ENCODE assay signal across 17 cellular contexts in genomic region chr3:108441528-108441927, GRCh38.
"Had no signal": no experiment of that assay in that cellular context is flagged by ENCODE, and none has a peak within 500 bp of the region (broad histone marks: within the 10 kb centered on the region; RNA-seq: fewer than 3 reads in every experiment).

No MANE protein-coding gene starts in this region.

- H3K9me3 Mint-ChIP-seq: activated CD4-positive, alpha-beta memory T cell treated with anti-CD3 and anti-CD28 coated beads, Interleukin-2, amount 10 ng/mL, durations not matched to agents 7 days and 5 days; type B pancreatic cell had no signal

- H3K27ac Mint-ChIP-seq: activated CD4-positive, alpha-beta memory T cell treated with anti-CD3 and anti-CD28 coated beads, Interleukin-2, amount 10 ng/mL, durations not matched to agents 7 days and 5 days; stimulated activated naive CD8-positive, alpha-beta T cell treated with anti-CD3 and anti-CD28 coated beads, Interleukin-15, amount 100 ng/mL, for 72 hours; T-helper 1 cell treated with Interleukin-12 subunit alpha and Interleukin-12 subunit beta and Interleukin-4 antibody, amounts not matched to agents 30 μg/mL and 1 μg/mL, for 36 hours had no signal

- DNase-seq: activated CD4-positive, alpha-beta memory T cell treated with anti-CD3 and anti-CD28 coated beads, Interleukin-2, amount 10 ng/mL, durations not matched to agents 7 days and 5 days; activated CD4-positive, alpha-beta T cell treated with anti-CD3 and anti-CD28 coated beads for 4 hours; activated effector memory CD4-positive, alpha-beta T cell treated with Interleukin-2 at 50 U/mL for 16 hours; activated naive CD4-positive, alpha-beta T cell treated with anti-CD3 and anti-CD28 coated beads, Interleukin-2, amount 50 U/mL, for 16 hours; activated T-cell treated with anti-CD3 and anti-CD28 coated beads, Interleukin-2, amount 50 U/mL, for 4 hours; adrenal gland; gastrocnemius medialis; left colon; nucleus accumbens; right cardiac atrium; stimulated activated CD4-positive, alpha-beta T cell treated with anti-CD3 and anti-CD28 coated beads, Interleukin-1b, Interleukin-23, amount 100 ng/mL, for 48 hours; stimulated activated naive CD8-positive, alpha-beta T cell treated with anti-CD3 and anti-CD28 coated beads, Interleukin-15, amount 100 ng/mL, for 72 hours had no signal

- H3K27me3 Mint-ChIP-seq: activated CD4-positive, alpha-beta memory T cell treated with anti-CD3 and anti-CD28 coated beads, Interleukin-2, amount 10 ng/mL, durations not matched to agents 7 days and 5 days; stimulated activated naive CD8-positive, alpha-beta T cell treated with anti-CD3 and anti-CD28 coated beads, Interleukin-15, amount 100 ng/mL, for 72 hours; type B pancreatic cell had no signal

- H3K36me3 ChIP-seq: adrenal gland, esophagus muscularis mucosa, gastrocnemius medialis, prostate gland had no signal

- ATAC-seq: activated T-cell treated with anti-CD3 and anti-CD28 coated beads, Interleukin-2, amount 50 U/mL, for 4 hours; gastrocnemius medialis; left colon; right cardiac atrium; stimulated activated naive CD8-positive, alpha-beta T cell treated with anti-CD3 and anti-CD28 coated beads, Interleukin-15, amount 100 ng/mL, for 72 hours had no signal

- H3K36me3 Mint-ChIP-seq: type B pancreatic cell had no signal

- H3K27ac ChIP-seq: adrenal gland, esophagus muscularis mucosa, gastrocnemius medialis, prostate gland had no signal

- H3K27me3 ChIP-seq: adrenal gland, esophagus muscularis mucosa, gastrocnemius medialis had no signal

- H3K9me3 ChIP-seq: adrenal gland, gastrocnemius medialis, prostate gland had no signal

- H3K4me3 ChIP-seq: adrenal gland, esophagus muscularis mucosa, gastrocnemius medialis, lung, prostate gland had no signal

- H3K4me3 Mint-ChIP-seq: activated CD4-positive, alpha-beta memory T cell treated with anti-CD3 and anti-CD28 coated beads, Interleukin-2, amount 10 ng/mL, durations not matched to agents 7 days and 5 days; activated T-cell treated with anti-CD3 and anti-CD28 coated beads, Interleukin-2, amount 50 U/mL, for 4 hours; stimulated activated naive CD8-positive, alpha-beta T cell treated with anti-CD3 and anti-CD28 coated beads, Interleukin-15, amount 100 ng/mL, for 72 hours; T-helper 1 cell treated with Interleukin-12 subunit alpha and Interleukin-12 subunit beta and Interleukin-4 antibody, amounts not matched to agents 30 μg/mL and 1 μg/mL, for 36 hours had no signal

- H3K4me1 ChIP-seq: adrenal gland, gastrocnemius medialis, prostate gland had no signal

- H3K4me1 Mint-ChIP-seq: activated CD4-positive, alpha-beta memory T cell treated with anti-CD3 and anti-CD28 coated beads, Interleukin-2, amount 10 ng/mL, durations not matched to agents 7 days and 5 days; stimulated activated naive CD8-positive, alpha-beta T cell treated with anti-CD3 and anti-CD28 coated beads, Interleukin-15, amount 100 ng/mL, for 72 hours had no signal
